Comparison of ENCODE assay signal across 11 cellular contexts in the genomic region with DNA sequence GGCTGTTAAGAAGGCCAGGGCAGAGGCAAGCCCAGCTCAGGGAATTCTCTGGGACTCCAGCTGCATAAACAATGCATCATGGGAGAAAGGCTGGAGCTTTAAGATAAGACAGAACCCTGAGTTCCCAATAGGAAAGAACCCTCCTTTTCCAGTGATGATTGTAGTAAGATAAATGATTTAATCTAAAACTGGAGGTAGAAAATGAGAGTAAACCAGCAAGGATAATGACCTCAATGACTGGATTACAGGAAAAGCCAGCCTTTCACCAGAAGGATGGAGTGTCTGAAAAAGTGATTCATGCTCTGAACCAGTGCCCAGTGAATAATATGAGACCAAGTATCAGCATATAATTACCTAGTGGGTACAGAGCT. TPM values are rescaled to one million over a fixed set of nuclear protein-coding genes. Genes with fewer than 3 reads are reported as not detected.
DNase-seq lines count a peak whose midpoint lies in the region; ATAC-seq, FAIRE-seq and TF ChIP-seq lines count a peak whose summit lies in the region.
"Had no signal": no experiment of that assay in that cellular context is flagged by ENCODE, and none has a peak within 500 bp of the region (broad histone marks: within the 10 kb centered on the region; RNA-seq: fewer than 3 reads in every experiment).

No MANE protein-coding gene starts in this region.

- no peaks in the 10 kb centered on the region for H3K27me3 Mint-ChIP-seq in WTC11 (ENCODE audit: low read depth)

- peak; percentile 61 for FAIRE-seq in islet of Langerhans (lab: Jason Lieb, UNC)

- no peak for TF ChIP-seq EP300 in transverse colon (IDR thresholded peaks at IDR 0.05; ENCODE audit: low read depth)

- in situ Hi-C loops in brain microvascular endothelial cell (cut with HindIII; ENCODE audit: low pct_ligation_motif_present, low sequenced_read_pairs) = no loop called here
- in situ Hi-C loops in transverse colon (cut with MboI; ENCODE audit: low pct_ligation_motif_present in 1 of 4, low pct_unique_long_range_greater_than_20kb in 1 of 4, low sequenced_read_pairs in 3 of 4) = loop anchor here in 1 of 4 donors (25.0 kb wide), 1 partner anchor 100 kb away; no protein-coding TSS in a partner anchor

- no peak for TF ChIP-seq POLR2A in transverse colon (IDR thresholded peaks at IDR 0.05)

- POLR2A ChIA-PET in WTC11 (lab: Charles Lee) = no interaction called here

- no peaks in the 10 kb centered on the region for H3K36me3 ChIP-seq in brain microvascular endothelial cell (replicated peaks)
- H3K36me3 ChIP-seq in transverse colon = no peaks in the 10 kb centered on the region
- H3K36me3 ChIP-seq: Peyer's patch, tibial nerve had no signal

- intact Hi-C loops in transverse colon (cut with DNase I; ENCODE audit: low total_unique reads) = no loop called here
- intact Hi-C loops in dorsolateral prefrontal cortex (cut with DNase I) = no loop called here

- H3K27me3 ChIP-seq in brain microvascular endothelial cell (replicated peaks) (no peaks in the 10 kb centered on the region), transverse colon (no peaks in the 10 kb centered on the region), dorsolateral prefrontal cortex (no peaks in the 10 kb centered on the region)
- H3K27me3 ChIP-seq: Peyer's patch, tibial nerve had no signal

- no peak overlapping the region for H3K4me3 Mint-ChIP-seq in WTC11

- peaks cover 23% of the 10 kb centered on the region for H3K9me3 Mint-ChIP-seq in WTC11

- DNase-seq in NCI-H510A treated with DMSO at 0.1 percent for 48 hours (lab: John Stamatoyannopoulos, UW) (peak; percentile 31), NCI-H510A (lab: John Stamatoyannopoulos, UW) (no peak), brain microvascular endothelial cell (peak; percentile 71), transverse colon (no peak), dorsolateral prefrontal cortex (no peak), WTC11 (ENCODE audit: low spot score) (no peak), anterior cingulate cortex (lab: John Stamatoyannopoulos, UW) (no peak)
- DNase-seq: Kasumi-1, Peyer's patch had no signal

- H3K4me1 Mint-ChIP-seq in WTC11 = peaks cover 6% of the 10 kb centered on the region; the same call in 1 of the 2 replicates

- H3K27ac ChIP-seq in brain microvascular endothelial cell (peak overlapping the region; percentile 43), transverse colon (peak overlapping the region; percentile 52 to 67 (median 58)), dorsolateral prefrontal cortex (peak overlapping the region in 6 of 59 donors; percentile 2 to 55 (median 40))
- H3K27ac ChIP-seq: tibial nerve had no signal

- no peak overlapping the region for H3K27ac Mint-ChIP-seq in WTC11

- TF ChIP-seq CTCF in brain microvascular endothelial cell (IDR thresholded peaks at IDR 0.05; ENCODE audit: low read depth, low read length, missing control alignments) (no peak), transverse colon (IDR thresholded peaks at IDR 0.05) (no peak), dorsolateral prefrontal cortex (IDR thresholded peaks at IDR 0.05 in 54 of 56, conservative IDR thresholded peaks at IDR 0.05 in 2 of 56; ENCODE audit: low read depth in 1 of 56, partially characterized antibody in 56 of 56) (no peak), WTC11 (IDR thresholded peaks at IDR 0.05) (no peak)

- peaks cover 5 to 50% (median 43%) of the 10 kb centered on the region in 4 donors for H3K4me1 ChIP-seq in transverse colon

- no peak for ATAC-seq in WTC11

- peaks cover 44% of the 10 kb centered on the region for H3K36me3 Mint-ChIP-seq in WTC11

- H3K9me3 ChIP-seq in transverse colon = no peaks in the 10 kb centered on the region
- H3K9me3 ChIP-seq: Peyer's patch, tibial nerve had no signal

- H3K4me3 ChIP-seq in brain microvascular endothelial cell (ENCODE audit: low read depth, low read length) = no peak overlapping the region
- H3K4me3 ChIP-seq in transverse colon = no peak overlapping the region
- no peak overlapping the region for H3K4me3 ChIP-seq in dorsolateral prefrontal cortex
- H3K4me3 ChIP-seq: Peyer's patch, tibial nerve had no signal

- CTCF ChIA-PET in WTC11 (lab: Charles Lee) = interaction anchor here (0.9 kb wide), 1 partner anchor 98 kb away, joined by 3 read pairs; no protein-coding TSS in a partner anchor

TF ChIP-seq in WTC11, 78 proteins besides CTCF, POLR2A, EP300 and RAD21:
- TF ChIP-seq JAZF1 (CRISPR knock-in tag; IDR thresholded peaks at IDR 0.05) (no peak), SMAD3 (CRISPR knock-in tag; IDR thresholded peaks at IDR 0.05; ENCODE audit: borderline replicate concordance) (no peak), SMAD4 (CRISPR knock-in tag; IDR thresholded peaks at IDR 0.05) (no peak), MYBL2 (CRISPR knock-in tag; IDR thresholded peaks at IDR 0.05) (no peak), FOXJ3 (CRISPR knock-in tag; IDR thresholded peaks at IDR 0.05; ENCODE audit: borderline replicate concordance) (no peak), GTF2I (CRISPR knock-in tag; conservative IDR thresholded peaks at IDR 0.05) (no peak), CREB1 (CRISPR knock-in tag; IDR thresholded peaks at IDR 0.05) (no peak)
- TF ChIP-seq, protein P1, sequence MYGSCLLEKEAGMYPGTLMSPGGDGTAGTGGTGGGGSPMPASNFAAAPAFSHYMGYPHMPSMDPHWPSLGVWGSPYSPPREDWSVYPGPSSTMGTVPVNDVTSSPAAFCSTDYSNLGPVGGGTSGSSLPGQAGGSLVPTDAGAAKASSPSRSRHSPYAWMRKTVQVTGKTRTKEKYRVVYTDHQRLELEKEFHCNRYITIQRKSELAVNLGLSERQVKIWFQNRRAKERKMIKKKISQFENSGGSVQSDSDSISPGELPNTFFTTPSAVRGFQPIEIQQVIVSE (CRISPR knock-in tag; IDR thresholded peaks at IDR 0.05; ENCODE audit: borderline replicate concordance) = no peak

RNA-seq across cellular contexts. Expression of gene ITPR2, which starts 45.9 kb away (rescaled TPM):
- total RNA-seq in transverse colon = 10 to 100 TPM; 29.8 to 60.5 (median 41.2) TPM
- total RNA-seq in dorsolateral prefrontal cortex = 100 to 1,000 TPM in 2 of 120 experiments, 10 to 100 TPM in 118; 35.5 to 122 (median 61.5) TPM
- total RNA-seq in WTC11 (2021) = 32.2 to 50.7 TPM (median 34.2 TPM) in 3 replicates

Comparison
In these comparisons a context has a peak if more than half of its experiments do, and no peak if none do; other contexts are left out.
1. DNase-seq: peak in NCI-H510A treated with DMSO at 0.1 percent for 48 hours (single experiment) and brain microvascular endothelial cell (single experiment); none in NCI-H510A (single experiment), transverse colon (single experiment), dorsolateral prefrontal cortex (0 of 10), WTC11 (single experiment) and anterior cingulate cortex (0 of 58).